Comparison of ENCODE assay signal across 18 cellular contexts in genomic region chr3:177465243-177465642, GRCh38.
DNase-seq lines count a peak whose midpoint lies in the region; ATAC-seq and TF ChIP-seq lines count a peak whose summit lies in the region.
"Had no signal": no experiment of that assay in that cellular context is flagged by ENCODE, and none has a peak within 500 bp of the region (broad histone marks: within the 10 kb centered on the region; RNA-seq: fewer than 3 reads in every experiment).

No MANE protein-coding gene starts in this region.

- 82 to 89% methylated on average over 3 to 4 of the region's 4 CpGs for WGBS in transverse colon (ENCODE audit: low coverage in 1 of 2), 2 donors

- TF ChIP-seq CTCF in ascending aorta (IDR thresholded peaks at IDR 0.05) (no peak), parathyroid adenoma (IDR thresholded peaks at IDR 0.05) (no peak), transverse colon (IDR thresholded peaks at IDR 0.05) (no peak)

- H3K79me2 ChIP-seq in parathyroid adenoma = no peaks in the 10 kb centered on the region

- H3K27me3 ChIP-seq in ascending aorta (no peaks in the 10 kb centered on the region), parathyroid adenoma (ENCODE audit: control insufficient read depth, insufficient read depth, low read length) (no peaks in the 10 kb centered on the region), transverse colon (no peaks in the 10 kb centered on the region)

- intact Hi-C loops in ascending aorta (cut with DNase I) = no loop called here
- intact Hi-C loops in left cardiac atrium (cut with DNase I) = no loop called here
- intact Hi-C loops in transverse colon (cut with DNase I; ENCODE audit: low total_unique reads) = loop anchor here (10.0 kb wide), 1 partner anchor 130 kb away; no protein-coding TSS in a partner anchor

- H3K9me3 ChIP-seq in ascending aorta (no peaks in the 10 kb centered on the region), parathyroid adenoma (ENCODE audit: control insufficient read depth, low read length) (no peaks in the 10 kb centered on the region), transverse colon (no peaks in the 10 kb centered on the region)

- TF ChIP-seq POLR2A in transverse colon (IDR thresholded peaks at IDR 0.05) = no peak

- peak overlapping the region; percentile 47 to 56 for H3K27ac ChIP-seq in ascending aorta
- no peak overlapping the region for H3K27ac ChIP-seq in parathyroid adenoma
- peak overlapping the region; percentile 41 to 75 (median 68) for H3K27ac ChIP-seq in transverse colon

- no peak overlapping the region for H3K9ac ChIP-seq in parathyroid adenoma

- in situ Hi-C loops in transverse colon (cut with MboI; ENCODE audit: low pct_ligation_motif_present in 1 of 4, low pct_unique_long_range_greater_than_20kb in 1 of 4, low sequenced_read_pairs in 3 of 4) = no loop called here

- peak; percentile 6 for TF ChIP-seq EP300 in transverse colon (IDR thresholded peaks at IDR 0.05; ENCODE audit: low read depth)

- H3K4me3 ChIP-seq in ascending aorta (no peak overlapping the region), parathyroid adenoma (ENCODE audit: low read depth, low read length) (no peak overlapping the region), transverse colon (no peak overlapping the region)

- H2AFZ ChIP-seq in parathyroid adenoma = peak overlapping the region; percentile 11

- ATAC-seq in left cardiac atrium = peak; percentile 18 to 54
- ATAC-seq in GM18909 (IDR thresholded peaks at IDR 0.05; ENCODE audit: poor library complexity, unreplicated experiment) = no peak
- ATAC-seq: natural killer cell treated with Interleukin-12 subunit alpha and Interleukin-12 subunit beta and Interleukin-15 and Interleukin-18, amount 100 ng/mL, for 72 hours; stimulated activated memory B cell treated with anti-CD40 and anti-IgM and Interleukin-4, amounts not matched to agents 10 μg/mL and 1 μg/mL and 100 μg/mL, for 72 hours had no signal

- no peak for DNase-seq in ascending aorta (ENCODE audit: low spot score in 2 of 2)
- no peak for DNase-seq in left cardiac atrium
- DNase-seq in transverse colon = peak; percentile 47
- no peak for DNase-seq in effector CD4-positive, alpha-beta T cell
- DNase-seq in activated CD4-positive, alpha-beta T cell treated with anti-CD3 and anti-CD28 coated beads, Interleukin-2, amount 50 U/mL, for 1 hour = no peak
- no peak for DNase-seq in NCI-H2029 treated with DMSO at 0.1 percent for 48 hours (lab: John Stamatoyannopoulos, UW)
- DNase-seq: activated CD4-positive, alpha-beta T cell treated with anti-CD3 and anti-CD28 coated beads, Interleukin-2, amount 10 ng/mL, durations not matched to agents 7 days and 5 days; CD8-positive, alpha-beta memory T cell; DMS79 treated with DMSO at 0.1 percent for 48 hours; immature natural killer cell; MM.1S; NCI-H146; NCI-H2227 treated with DMSO at 0.1 percent for 48 hours; stimulated activated CD4-positive, alpha-beta T cell treated with anti-CD3 and anti-CD28 coated beads, Interleukin-15, amount 100 ng/mL, for 24 hours had no signal

- no peak overlapping the region for H3K4me2 ChIP-seq in parathyroid adenoma (ENCODE audit: low read length)

- H3K4me1 ChIP-seq in ascending aorta (peaks cover 0 to 6% of the 10 kb centered on the region in 2 donors), parathyroid adenoma (no peaks in the 10 kb centered on the region), transverse colon (peaks cover 4 to 20% (median 8%) of the 10 kb centered on the region in 4 donors)

- no peaks in the 10 kb centered on the region for H3K36me3 ChIP-seq in ascending aorta
- no peaks in the 10 kb centered on the region for H3K36me3 ChIP-seq in parathyroid adenoma (ENCODE audit: control insufficient read depth, insufficient read depth, low read length)
- H3K36me3 ChIP-seq in transverse colon = no peaks in the 10 kb centered on the region
